Comparison of ENCODE assay signal across 1 cellular context in the genomic region with DNA sequence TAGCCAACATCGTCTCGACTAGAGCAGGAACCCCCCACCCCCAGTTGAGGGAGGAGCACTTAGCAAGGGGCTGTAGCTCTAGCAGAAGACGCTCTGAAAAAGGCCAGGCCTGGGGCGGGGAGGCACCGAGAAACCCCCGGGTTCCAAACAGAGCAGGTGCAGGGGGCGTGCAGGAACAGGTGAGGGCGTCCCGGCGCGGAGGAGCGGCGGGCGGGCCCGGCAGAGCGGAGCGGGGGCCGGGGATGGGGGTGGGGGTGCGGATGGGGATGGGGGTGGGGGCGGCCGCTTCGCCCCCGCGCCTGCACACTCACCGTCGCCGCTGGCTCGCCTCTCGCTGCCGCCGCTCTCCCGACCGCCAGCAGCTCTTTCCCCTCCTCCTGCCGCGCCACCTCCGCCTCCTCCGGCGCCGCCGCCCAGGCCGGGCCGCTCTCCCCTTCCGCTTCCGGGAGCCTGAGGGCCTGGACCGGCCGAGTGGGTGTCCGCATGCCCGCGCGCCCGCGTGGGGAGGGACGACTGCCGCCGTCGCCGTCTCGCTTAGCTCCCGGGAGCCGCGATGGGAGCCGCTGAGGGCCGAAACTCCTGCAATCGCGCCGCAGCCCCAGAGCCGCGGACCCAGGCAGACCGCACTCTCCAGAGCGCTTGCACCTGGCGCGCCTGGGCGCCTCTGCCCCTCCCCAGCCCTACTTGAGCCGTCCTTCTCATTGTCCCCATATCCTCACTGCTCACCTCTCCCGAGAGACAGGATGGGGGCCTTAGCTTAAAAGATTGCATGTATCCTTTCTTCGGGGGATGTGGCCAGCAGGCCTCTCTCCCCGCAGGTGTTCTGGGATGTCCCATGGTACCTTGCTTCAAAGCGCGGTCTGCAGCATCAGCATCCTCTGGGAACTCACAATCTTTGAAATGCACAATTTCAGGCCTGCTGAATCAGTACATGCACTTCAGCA.
TF ChIP-seq lines count a peak whose summit lies in the region.

A gene with protein sequence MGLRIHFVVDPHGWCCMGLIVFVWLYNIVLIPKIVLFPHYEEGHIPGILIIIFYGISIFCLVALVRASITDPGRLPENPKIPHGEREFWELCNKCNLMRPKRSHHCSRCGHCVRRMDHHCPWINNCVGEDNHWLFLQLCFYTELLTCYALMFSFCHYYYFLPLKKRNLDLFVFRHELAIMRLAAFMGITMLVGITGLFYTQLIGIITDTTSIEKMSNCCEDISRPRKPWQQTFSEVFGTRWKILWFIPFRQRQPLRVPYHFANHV (minus strand): TSS at position 515 of the 944 bp plus-strand sequence. CDS start 19,092 bp downstream, outside the sequence.

TF ChIP-seq in K562, 482 proteins besides CTCF, POLR2A, EP300 and RAD21 (continued from another document):
- TF ChIP-seq, protein P1, sequence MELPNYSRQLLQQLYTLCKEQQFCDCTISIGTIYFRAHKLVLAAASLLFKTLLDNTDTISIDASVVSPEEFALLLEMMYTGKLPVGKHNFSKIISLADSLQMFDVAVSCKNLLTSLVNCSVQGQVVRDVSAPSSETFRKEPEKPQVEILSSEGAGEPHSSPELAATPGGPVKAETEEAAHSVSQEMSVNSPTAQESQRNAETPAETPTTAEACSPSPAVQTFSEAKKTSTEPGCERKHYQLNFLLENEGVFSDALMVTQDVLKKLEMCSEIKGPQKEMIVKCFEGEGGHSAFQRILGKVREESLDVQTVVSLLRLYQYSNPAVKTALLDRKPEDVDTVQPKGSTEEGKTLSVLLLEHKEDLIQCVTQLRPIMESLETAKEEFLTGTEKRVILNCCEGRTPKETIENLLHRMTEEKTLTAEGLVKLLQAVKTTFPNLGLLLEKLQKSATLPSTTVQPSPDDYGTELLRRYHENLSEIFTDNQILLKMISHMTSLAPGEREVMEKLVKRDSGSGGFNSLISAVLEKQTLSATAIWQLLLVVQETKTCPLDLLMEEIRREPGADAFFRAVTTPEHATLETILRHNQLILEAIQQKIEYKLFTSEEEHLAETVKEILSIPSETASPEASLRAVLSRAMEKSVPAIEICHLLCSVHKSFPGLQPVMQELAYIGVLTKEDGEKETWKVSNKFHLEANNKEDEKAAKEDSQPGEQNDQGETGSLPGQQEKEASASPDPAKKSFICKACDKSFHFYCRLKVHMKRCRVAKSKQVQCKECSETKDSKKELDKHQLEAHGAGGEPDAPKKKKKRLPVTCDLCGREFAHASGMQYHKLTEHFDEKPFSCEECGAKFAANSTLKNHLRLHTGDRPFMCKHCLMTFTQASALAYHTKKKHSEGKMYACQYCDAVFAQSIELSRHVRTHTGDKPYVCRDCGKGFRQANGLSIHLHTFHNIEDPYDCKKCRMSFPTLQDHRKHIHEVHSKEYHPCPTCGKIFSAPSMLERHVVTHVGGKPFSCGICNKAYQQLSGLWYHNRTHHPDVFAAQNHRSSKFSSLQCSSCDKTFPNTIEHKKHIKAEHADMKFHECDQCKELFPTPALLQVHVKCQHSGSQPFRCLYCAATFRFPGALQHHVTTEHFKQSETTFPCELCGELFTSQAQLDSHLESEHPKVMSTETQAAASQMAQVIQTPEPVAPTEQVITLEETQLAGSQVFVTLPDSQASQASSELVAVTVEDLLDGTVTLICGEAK (IDR thresholded peaks at IDR 0.05) = peak; percentile 75
- TF ChIP-seq, protein P1 (CRISPR knock-in tag; IDR thresholded peaks at IDR 0.05) = no peak
- TF ChIP-seq RBM34 (IDR thresholded peaks at IDR 0.05; ENCODE audit: borderline replicate concordance, insufficient read depth, low read length) (no peak), SAFB (IDR thresholded peaks at IDR 0.05; ENCODE audit: borderline replicate concordance, low read depth, low read length) (0 out of 2 replicates have a peak, but pooled peaks have one; percentile 61)
